In genomic region chr13:31221057-31221456, GRCh38 we compare ENCODE assay signal across 12 cellular contexts. TPM values are rescaled to one million over a fixed set of nuclear protein-coding genes. Genes with fewer than 3 reads are reported as not detected.
DNase-seq lines count a peak whose midpoint lies in the region; ATAC-seq and TF ChIP-seq lines count a peak whose summit lies in the region.
"Had no signal": no experiment of that assay in that cellular context is flagged by ENCODE, and none has a peak within 500 bp of the region (broad histone marks: within the 10 kb centered on the region; RNA-seq: fewer than 3 reads in every experiment).

No MANE protein-coding gene starts in this region.

- no peak overlapping the region for H2AFZ ChIP-seq in Loucy (ENCODE audit: low read length)
- H2AFZ ChIP-seq: GM23338 had no signal

- H3K27me3 ChIP-seq in Loucy (ENCODE audit: insufficient read depth, low read length, poor library complexity, severe bottlenecking) = no peaks in the 10 kb centered on the region

- no peaks in the 10 kb centered on the region for H3K9me3 ChIP-seq in Loucy (ENCODE audit: insufficient read depth, low read depth, low read length)

- no peak for TF ChIP-seq CTCF in Loucy (conservative IDR thresholded peaks at IDR 0.05; ENCODE audit: low read length)

- no peaks in the 10 kb centered on the region for H3F3A ChIP-seq in Loucy (ENCODE audit: low read depth)

- peak overlapping the region; percentile 53 for H3K4me2 ChIP-seq in Loucy (ENCODE audit: low read depth, low read length, poor library complexity, severe bottlenecking)
- H3K4me2 ChIP-seq: GM23338 had no signal

- no peaks in the 10 kb centered on the region for H4K20me1 ChIP-seq in Loucy (ENCODE audit: insufficient read depth, low read length, poor library complexity, severe bottlenecking)

- ATAC-seq in left cardiac atrium = peak; percentile 35 to 53
- ATAC-seq: GM23338 had no signal

- H3K9me2 ChIP-seq in Loucy (replicated peaks; ENCODE audit: low read depth, low read length) = no peaks in the 10 kb centered on the region

- intact Hi-C loops in left cardiac atrium (cut with DNase I) = no loop called here

- peaks cover 6% of the 10 kb centered on the region; the same call in 1 of the 2 replicates for H3K36me3 ChIP-seq in Loucy (ENCODE audit: insufficient read depth, low read length)

- no peak overlapping the region for H3K9ac ChIP-seq in Loucy (ENCODE audit: low read depth, low read length, poor library complexity, severe bottlenecking)

- DNase-seq in amniotic epithelial cell (ENCODE audit: low read depth) = peak; percentile 31
- DNase-seq in left cardiac atrium = peak; percentile 31
- DNase-seq in myocyte (ENCODE audit: low read depth) = peak; percentile 37
- no peak for DNase-seq in SHP77 (lab: John Stamatoyannopoulos, UW)
- no peak for DNase-seq in NCI-H1436 (lab: John Stamatoyannopoulos, UW)
- no peak for DNase-seq in central memory CD4-positive, alpha-beta T cell
- no peak for DNase-seq in cerebellar nuclear complex (lab: John Stamatoyannopoulos, UW)
- DNase-seq: CD4-positive, alpha-beta memory T cell; DMS79; H7 had no signal

- H3K4me3 ChIP-seq in Loucy (ENCODE audit: low read length, poor library complexity, severe bottlenecking) = peak overlapping the region; percentile 25
- H3K4me3 ChIP-seq: GM23338 had no signal

- H3K79me2 ChIP-seq in Loucy (ENCODE audit: insufficient read depth, low read length) = peaks cover 16% of the 10 kb centered on the region; the same call in 1 of the 2 replicates

- H3K4me1 ChIP-seq in Loucy (ENCODE audit: insufficient read depth, low read length, poor library complexity, severe bottlenecking) = peaks cover 40% of the 10 kb centered on the region

RNA-seq across cellular contexts. Expression of gene B3GLCT, which starts 21.3 kb away (rescaled TPM):
- total RNA-seq in left cardiac atrium (10 to 100 TPM; 15.4 to 16.7 TPM), myocyte (4.2 and 5.0 TPM in 2 replicates)
- 4.2 TPM for polyA plus RNA-seq in myocyte (2012)

RNA-seq across cellular contexts. Expression of gene HSPH1, which starts 59.4 kb away (rescaled TPM):
- total RNA-seq in left cardiac atrium = 10 to 100 TPM; 49.0 to 83.2 TPM
- total RNA-seq in myocyte = 68.7 and 78.2 TPM in 2 replicates
- polyA plus RNA-seq in myocyte (2012) = 42.4 TPM

Comparison
In these comparisons a context has a peak if more than half of its experiments do, and no peak if none do; other contexts are left out.
1. DNase-seq: peak in amniotic epithelial cell (single experiment), left cardiac atrium (single experiment) and myocyte (single experiment); none in SHP77 (0 of 2), NCI-H1436 (single experiment), central memory CD4-positive, alpha-beta T cell (single experiment) and cerebellar nuclear complex (0 of 2).